19 cellular contexts compared by ENCODE assay signal in the genomic region with DNA sequence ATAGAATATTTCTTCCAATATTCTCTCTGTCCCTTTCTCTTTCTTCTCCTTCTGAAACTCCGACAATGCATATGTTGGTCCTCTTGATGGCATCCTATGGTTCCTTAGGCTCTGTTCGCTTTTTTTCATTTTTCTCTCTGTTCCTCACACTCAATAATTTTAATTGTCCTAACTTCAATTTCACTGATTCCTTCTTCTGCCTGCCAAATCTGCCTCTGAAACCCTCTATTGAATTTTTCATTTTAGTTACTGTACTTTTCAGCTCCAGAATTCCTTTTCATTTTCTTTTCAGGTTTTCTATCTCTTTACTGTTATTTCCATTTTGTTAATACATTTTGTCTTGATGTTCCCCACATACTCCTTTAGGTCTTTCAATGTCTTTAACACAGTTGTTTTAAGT.
"Had no signal": no experiment of that assay in that cellular context is flagged by ENCODE, and none has a peak within 500 bp of the region (broad histone marks: within the 10 kb centered on the region; RNA-seq: fewer than 3 reads in every experiment).

No MANE protein-coding gene starts in this region.

- H3K27ac Mint-ChIP-seq: endodermal cell; naive thymus-derived CD4-positive, alpha-beta T cell; nephron progenitor cell; stimulated activated naive B cell treated with anti-CD40 and anti-IgM and Interleukin-4, amounts not matched to agents 10 μg/mL and 1 μg/mL and 100 μg/mL, for 72 hours had no signal

- H3K4me3 Mint-ChIP-seq: endodermal cell; naive thymus-derived CD4-positive, alpha-beta T cell; nephron progenitor cell; stimulated activated naive B cell treated with anti-CD40 and anti-IgM and Interleukin-4, amounts not matched to agents 10 μg/mL and 1 μg/mL and 100 μg/mL, for 72 hours; stimulated activated naive CD8-positive, alpha-beta T cell treated with anti-CD3 and anti-CD28 coated beads, Interleukin-15, amount 100 ng/mL, for 72 hours had no signal

- H3K9me3 ChIP-seq: colonic mucosa, psoas muscle, transverse colon had no signal

- H3K4me1 ChIP-seq: colonic mucosa, heart left ventricle, psoas muscle, transverse colon had no signal

- H3K27me3 ChIP-seq: colonic mucosa, heart left ventricle, transverse colon had no signal

- DNase-seq: colonic mucosa; effector CD4-positive, alpha-beta T cell; endodermal cell; heart left ventricle; hippocampal formation; kidney glomerular epithelial cell; naive thymus-derived CD4-positive, alpha-beta T cell; nephron progenitor cell; psoas muscle; retina; stimulated activated CD4-positive, alpha-beta T cell treated with anti-CD3 and anti-CD28 coated beads, Interleukin-2, amount 100 ng/mL, for 24 hours; stimulated activated CD4-positive, alpha-beta T cell treated with anti-CD3 and anti-CD28 coated beads, Interleukin-4, amount 100 ng/mL, for 4 hours; stimulated activated naive B cell treated with anti-CD40 and anti-IgM and Interleukin-4, amounts not matched to agents 10 μg/mL and 1 μg/mL and 100 μg/mL, for 72 hours; stimulated activated naive CD8-positive, alpha-beta T cell treated with anti-CD3 and anti-CD28 coated beads, Interleukin-15, amount 100 ng/mL, for 72 hours; transverse colon had no signal

- FAIRE-seq: endothelial cell of umbilical vein, frontal cortex had no signal

- H3K27ac ChIP-seq: colonic mucosa, heart left ventricle, psoas muscle, thoracic aorta, transverse colon had no signal

- ATAC-seq: heart left ventricle; naive thymus-derived CD4-positive, alpha-beta T cell; psoas muscle; sciatic nerve; stimulated activated naive B cell treated with anti-CD40 and anti-IgM and Interleukin-4, amounts not matched to agents 10 μg/mL and 1 μg/mL and 100 μg/mL, for 72 hours; stimulated activated naive CD8-positive, alpha-beta T cell treated with anti-CD3 and anti-CD28 coated beads, Interleukin-15, amount 100 ng/mL, for 72 hours had no signal

- H3K27me3 Mint-ChIP-seq: naive thymus-derived CD4-positive, alpha-beta T cell; stimulated activated naive B cell treated with anti-CD40 and anti-IgM and Interleukin-4, amounts not matched to agents 10 μg/mL and 1 μg/mL and 100 μg/mL, for 72 hours; stimulated activated naive CD8-positive, alpha-beta T cell treated with anti-CD3 and anti-CD28 coated beads, Interleukin-15, amount 100 ng/mL, for 72 hours had no signal

- H3K4me3 ChIP-seq: colonic mucosa, heart left ventricle, psoas muscle, thoracic aorta, transverse colon had no signal

- H3K36me3 ChIP-seq: colonic mucosa, heart left ventricle, thoracic aorta had no signal

- H3K9me3 Mint-ChIP-seq: stimulated activated naive CD8-positive, alpha-beta T cell treated with anti-CD3 and anti-CD28 coated beads, Interleukin-15, amount 100 ng/mL, for 72 hours had no signal

- H3K4me1 Mint-ChIP-seq: endodermal cell; nephron progenitor cell; stimulated activated naive B cell treated with anti-CD40 and anti-IgM and Interleukin-4, amounts not matched to agents 10 μg/mL and 1 μg/mL and 100 μg/mL, for 72 hours; stimulated activated naive CD8-positive, alpha-beta T cell treated with anti-CD3 and anti-CD28 coated beads, Interleukin-15, amount 100 ng/mL, for 72 hours had no signal
